Comparison of ENCODE assay signal across 19 cellular contexts in the genomic region with DNA sequence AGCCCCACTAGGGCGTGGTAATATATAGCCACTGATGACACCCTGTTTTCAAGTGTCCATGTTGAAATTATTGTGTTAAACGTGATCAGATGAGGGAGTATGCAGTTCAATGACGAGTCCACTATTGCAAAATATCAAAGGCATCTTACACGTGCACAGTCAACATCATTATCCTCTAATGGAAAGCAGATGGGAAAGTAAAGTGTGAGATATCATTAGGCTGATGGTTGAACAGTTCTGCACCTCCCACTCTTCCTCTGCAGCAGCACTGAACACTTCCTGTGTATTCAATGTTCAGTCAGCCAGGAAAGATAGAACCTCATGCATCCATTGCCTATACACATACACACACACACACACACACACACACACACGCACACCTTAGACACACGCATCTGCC.
A peak's percentile ranks its signal among the peaks of the same experiment; 100 is the strongest.
DNase-seq lines count a peak whose midpoint lies in the region; ATAC-seq and TF ChIP-seq lines count a peak whose summit lies in the region.
"Had no signal": no experiment of that assay in that cellular context is flagged by ENCODE, and none has a peak within 500 bp of the region (broad histone marks: within the 10 kb centered on the region; RNA-seq: fewer than 3 reads in every experiment).

No MANE protein-coding gene starts in this region.

- no peaks in the 10 kb centered on the region for H3K36me3 ChIP-seq in hepatocyte (replicated peaks; ENCODE audit: insufficient read depth, low read depth)
- H3K36me3 ChIP-seq: right atrium auricular region had no signal

- H4K20me1 ChIP-seq in hepatocyte (ENCODE audit: insufficient read depth, poor library complexity, severe bottlenecking) = no peaks in the 10 kb centered on the region

- H3K27me3 ChIP-seq in hepatocyte = no peaks in the 10 kb centered on the region
- H3K27me3 ChIP-seq: right atrium auricular region had no signal

- no peaks in the 10 kb centered on the region for H3K4me1 ChIP-seq in hepatocyte (ENCODE audit: insufficient read depth)
- H3K4me1 ChIP-seq: right atrium auricular region had no signal

- no peaks in the 10 kb centered on the region for H3K79me2 ChIP-seq in hepatocyte

- no peak overlapping the region for H2AFZ ChIP-seq in hepatocyte

- 74% methylated on average over 6 of the region's 6 CpGs for WGBS in hepatocyte (ENCODE audit: low lambda C conversion rate, missing lambda C conversion rate)

- H3K9me2 ChIP-seq in hepatocyte (replicated peaks; ENCODE audit: insufficient read depth) = no peaks in the 10 kb centered on the region

- TF ChIP-seq CTCF in hepatocyte (IDR thresholded peaks at IDR 0.05; ENCODE audit: poor library complexity) = no peak

- ATAC-seq in GM21619 (IDR thresholded peaks at IDR 0.05; ENCODE audit: unreplicated experiment) = no peak

- H3K4me3 ChIP-seq in hepatocyte = no peak overlapping the region
- H3K4me3 ChIP-seq: right atrium auricular region had no signal

- H3K27ac ChIP-seq in hepatocyte = no peak overlapping the region
- H3K27ac ChIP-seq: right atrium auricular region had no signal

- H3K4me2 ChIP-seq in hepatocyte = no peak overlapping the region

- DNase-seq in AG08395 (ENCODE audit: low spot score) (peak; percentile 43), EL (peak; percentile 26), NCI-H1436 treated with DMSO at 0.1 percent for 48 hours (lab: John Stamatoyannopoulos, UW) (peak; percentile 6), fibroblast of peridontal ligament (ENCODE audit: extremely low read depth) (peak; percentile 61), NCI-H524 (lab: John Stamatoyannopoulos, UW) (no peak), GM19238 (ENCODE audit: insufficient read length, low spot score) (no peak), hepatocyte (ENCODE audit: low spot score) (no peak)
- DNase-seq: activated CD4-positive, alpha-beta T cell treated with anti-CD3 and anti-CD28 coated beads, Interleukin-2, amount 50 U/mL, for 48 hours; activated naive CD8-positive, alpha-beta T cell treated with anti-CD3 and anti-CD28 coated beads for 36 hours; activated T-cell treated with anti-CD3 and anti-CD28 coated beads, Interleukin-2, amount 50 U/mL, for 24 hours; AML-193; hippocampal formation; midbrain; NCI-H1105 treated with DMSO at 0.1 percent for 48 hours; NCI-H446 treated with DMSO at 0.1 percent for 48 hours; SIG-M5; T-helper 9 cell had no signal

- no peaks in the 10 kb centered on the region for H3K9me3 ChIP-seq in hepatocyte (ENCODE audit: low read depth)
- H3K9me3 ChIP-seq: right atrium auricular region had no signal

Comparison
In these comparisons a context has a peak if more than half of its experiments do, and no peak if none do; other contexts are left out.
1. DNase-seq: peak in AG08395 (single experiment), EL (single experiment), NCI-H1436 treated with DMSO at 0.1 percent for 48 hours (single experiment) and fibroblast of peridontal ligament (single experiment); none in NCI-H524 (0 of 2), GM19238 (single experiment) and hepatocyte (single experiment).